12 cellular contexts compared by ENCODE assay signal in genomic region chr4:101187837-101188236, GRCh38.
DNase-seq lines count a peak whose midpoint lies in the region; ATAC-seq, FAIRE-seq and TF ChIP-seq lines count a peak whose summit lies in the region.
"Had no signal": no experiment of that assay in that cellular context is flagged by ENCODE, and none has a peak within 500 bp of the region (broad histone marks: within the 10 kb centered on the region; RNA-seq: fewer than 3 reads in every experiment).

No MANE protein-coding gene starts in this region.

- no peak overlapping the region for H3K27ac Mint-ChIP-seq in stimulated activated naive CD8-positive, alpha-beta T cell treated with anti-CD3 and anti-CD28 coated beads, Interleukin-15, amount 100 ng/mL, for 72 hours
- H3K27ac Mint-ChIP-seq in progenitor cell of endocrine pancreas: no peak overlapping the region
- no peak overlapping the region for H3K27ac Mint-ChIP-seq in stimulated activated memory B cell treated with anti-CD40 and anti-IgM and Interleukin-4, amounts not matched to agents 10 μg/mL and 1 μg/mL and 100 μg/mL, for 72 hours
- H3K27ac Mint-ChIP-seq: T-helper 1 cell treated with Interleukin-12 subunit alpha and Interleukin-12 subunit beta and Interleukin-4 antibody, amounts not matched to agents 30 μg/mL and 1 μg/mL, for 36 hours had no signal

- no peaks in the 10 kb centered on the region for H3K27me3 Mint-ChIP-seq in stimulated activated naive CD8-positive, alpha-beta T cell treated with anti-CD3 and anti-CD28 coated beads, Interleukin-15, amount 100 ng/mL, for 72 hours
- no peaks in the 10 kb centered on the region for H3K27me3 Mint-ChIP-seq in progenitor cell of endocrine pancreas
- H3K27me3 Mint-ChIP-seq in stimulated activated memory B cell treated with anti-CD40 and anti-IgM and Interleukin-4, amounts not matched to agents 10 μg/mL and 1 μg/mL and 100 μg/mL, for 72 hours: no peaks in the 10 kb centered on the region

- DNase-seq in AG10803 (ENCODE audit: low read depth) (no peak), GM18507 (ENCODE audit: extremely low spot score, insufficient read length, low read depth) (no peak), SK-MEL-5 (ENCODE audit: low read depth, low spot score) (peak; percentile 32), frontal cortex (ENCODE audit: low spot score in 2 of 2) (no peak), HuH-7 (ENCODE audit: low spot score) (no peak), progenitor cell of endocrine pancreas (ENCODE audit: low spot score, unreplicated experiment) (no peak)
- no peak for DNase-seq in stimulated activated naive CD8-positive, alpha-beta T cell treated with anti-CD3 and anti-CD28 coated beads, Interleukin-15, amount 100 ng/mL, for 72 hours
- DNase-seq: Caco-2, NCI-H345, posterior cingulate gyrus had no signal

- peak; percentile 9 for FAIRE-seq in GM18507 (lab: Jason Lieb, UNC)
- FAIRE-seq in frontal cortex (lab: Jason Lieb, UNC): peak; percentile 64

- H3K9me3 Mint-ChIP-seq in stimulated activated naive CD8-positive, alpha-beta T cell treated with anti-CD3 and anti-CD28 coated beads, Interleukin-15, amount 100 ng/mL, for 72 hours: peaks cover 0 to 2% of the 10 kb centered on the region in 2 donors
- peaks cover 7% of the 10 kb centered on the region for H3K9me3 Mint-ChIP-seq in progenitor cell of endocrine pancreas (ENCODE audit: low read depth)
- H3K9me3 Mint-ChIP-seq in stimulated activated memory B cell treated with anti-CD40 and anti-IgM and Interleukin-4, amounts not matched to agents 10 μg/mL and 1 μg/mL and 100 μg/mL, for 72 hours: no peaks in the 10 kb centered on the region
- H3K9me3 Mint-ChIP-seq: T-helper 1 cell treated with Interleukin-12 subunit alpha and Interleukin-12 subunit beta and Interleukin-4 antibody, amounts not matched to agents 30 μg/mL and 1 μg/mL, for 36 hours had no signal

- no peak for ATAC-seq in stimulated activated naive CD8-positive, alpha-beta T cell treated with anti-CD3 and anti-CD28 coated beads, Interleukin-15, amount 100 ng/mL, for 72 hours
- no peak for ATAC-seq in stimulated activated memory B cell treated with anti-CD40 and anti-IgM and Interleukin-4, amounts not matched to agents 10 μg/mL and 1 μg/mL and 100 μg/mL, for 72 hours

- peaks cover 7% of the 10 kb centered on the region for H3K36me3 Mint-ChIP-seq in progenitor cell of endocrine pancreas (ENCODE audit: insufficient read depth)
- H3K36me3 Mint-ChIP-seq in stimulated activated memory B cell treated with anti-CD40 and anti-IgM and Interleukin-4, amounts not matched to agents 10 μg/mL and 1 μg/mL and 100 μg/mL, for 72 hours: peaks cover 38% of the 10 kb centered on the region

- H3K4me3 ChIP-seq in AG10803 (ENCODE audit: low read length): no peak overlapping the region

- TF ChIP-seq CTCF in AG10803 (conservative IDR thresholded peaks at IDR 0.05; ENCODE audit: low read length) (peak; percentile 33), progenitor cell of endocrine pancreas (IDR thresholded peaks at IDR 0.05; ENCODE audit: unreplicated experiment) (no peak)

- peaks cover 31% of the 10 kb centered on the region for H3K4me1 Mint-ChIP-seq in stimulated activated naive CD8-positive, alpha-beta T cell treated with anti-CD3 and anti-CD28 coated beads, Interleukin-15, amount 100 ng/mL, for 72 hours
- H3K4me1 Mint-ChIP-seq in progenitor cell of endocrine pancreas (ENCODE audit: low read depth): peaks cover 17% of the 10 kb centered on the region
- H3K4me1 Mint-ChIP-seq in stimulated activated memory B cell treated with anti-CD40 and anti-IgM and Interleukin-4, amounts not matched to agents 10 μg/mL and 1 μg/mL and 100 μg/mL, for 72 hours: peaks cover 59% of the 10 kb centered on the region

- in situ Hi-C loops in SK-MEL-5 (cut with HindIII; ENCODE audit: low pct_unique_long_range_greater_than_20kb, low sequenced_read_pairs): no loop called here

- H3K4me3 Mint-ChIP-seq in stimulated activated naive CD8-positive, alpha-beta T cell treated with anti-CD3 and anti-CD28 coated beads, Interleukin-15, amount 100 ng/mL, for 72 hours: no peak overlapping the region
- no peak overlapping the region for H3K4me3 Mint-ChIP-seq in progenitor cell of endocrine pancreas (ENCODE audit: low read depth)
- H3K4me3 Mint-ChIP-seq in stimulated activated memory B cell treated with anti-CD40 and anti-IgM and Interleukin-4, amounts not matched to agents 10 μg/mL and 1 μg/mL and 100 μg/mL, for 72 hours: no peak overlapping the region
- H3K4me3 Mint-ChIP-seq: T-helper 1 cell treated with Interleukin-12 subunit alpha and Interleukin-12 subunit beta and Interleukin-4 antibody, amounts not matched to agents 30 μg/mL and 1 μg/mL, for 36 hours had no signal
